8 cellular contexts compared by ENCODE assay signal in genomic region chrX:81201692-81202412, GRCh38. TPM values are rescaled to one million over a fixed set of nuclear protein-coding genes. Genes with fewer than 3 reads are reported as not detected.
DNase-seq lines count a peak whose midpoint lies in the region; ATAC-seq, FAIRE-seq and TF ChIP-seq lines count a peak whose summit lies in the region.

Gene HMGN5, minus strand, starts transcription at chrX:81201913. Its CDS starts 80,364 bp downstream, at chrX:81121549.
Gene SH3BGRL, plus strand, starts transcription at chrX:81202102. Its CDS starts 99 bp downstream, at chrX:81202201.

- CTCF ChIA-PET in BJ (lab: Yijun Ruan, JAX), result interaction anchor here (0.6 to 1.5 kb wide), 4 partner anchors 10 to 175 kb away, joined by 3 to 5 read pairs (median 3); no protein-coding TSS in a partner anchor

- peak within 1 kb of the TSS; percentile 94 for H3K4me3 Mint-ChIP-seq in activated T-helper 17 cell treated with anti-CD3 and anti-CD28 coated beads, Interleukin-2, amount 50 U/mL, for 72 hours
- peak within 1 kb of the TSS; percentile 94 to 99 (median 97) for H3K4me3 Mint-ChIP-seq in naive thymus-derived CD8-positive, alpha-beta T cell

- H3K27me3 ChIP-seq in BJ (ENCODE audit: control insufficient read depth, insufficient read depth, low read length), result no peaks in the 10 kb centered on the region

- TF ChIP-seq POLR2A in GM19193 (IDR thresholded peaks at IDR 0.05; ENCODE audit: extremely low read depth, insufficient read depth, insufficient read length), result peak; percentile 68

- peak; percentile 97 for ATAC-seq in HG03439 (IDR thresholded peaks at IDR 0.05; ENCODE audit: unreplicated experiment)
- ATAC-seq in activated T-helper 17 cell treated with anti-CD3 and anti-CD28 coated beads, Interleukin-2, amount 50 U/mL, for 72 hours (replicated peaks), result peak; percentile 97
- peak; percentile 94 to 96 for ATAC-seq in naive thymus-derived CD8-positive, alpha-beta T cell

- H3K9me3 Mint-ChIP-seq in activated T-helper 17 cell treated with anti-CD3 and anti-CD28 coated beads, Interleukin-2, amount 50 U/mL, for 72 hours, result no peaks in the 10 kb centered on the region
- peaks cover 0 to 3% (median 0%) of the 10 kb centered on the region in 9 donors for H3K9me3 Mint-ChIP-seq in naive thymus-derived CD8-positive, alpha-beta T cell

- H3K27me3 Mint-ChIP-seq in activated T-helper 17 cell treated with anti-CD3 and anti-CD28 coated beads, Interleukin-2, amount 50 U/mL, for 72 hours, result no peaks in the 10 kb centered on the region
- H3K27me3 Mint-ChIP-seq in naive thymus-derived CD8-positive, alpha-beta T cell, result no peaks in the 10 kb centered on the region

- peak; percentile 47 for DNase-seq in BJ (ENCODE audit: low read depth)
- peak; percentile 62 for DNase-seq in RCC 7860 (ENCODE audit: low spot score)
- peak; percentile 91 for DNase-seq in fibroblast of peridontal ligament (ENCODE audit: extremely low read depth)
- DNase-seq in naive thymus-derived CD8-positive, alpha-beta T cell, result peak; percentile 41 to 82 (median 64)
- DNase-seq in stimulated activated naive CD4-positive, alpha-beta T cell (lab: John Stamatoyannopoulos, UW), result peak; percentile 42 to 78 (median 63)

- H3K4me1 Mint-ChIP-seq in activated T-helper 17 cell treated with anti-CD3 and anti-CD28 coated beads, Interleukin-2, amount 50 U/mL, for 72 hours, result peaks cover 15% of the 10 kb centered on the region
- peaks cover 18 to 60% (median 45%) of the 10 kb centered on the region in 4 donors for H3K4me1 Mint-ChIP-seq in naive thymus-derived CD8-positive, alpha-beta T cell

- H3K4me3 ChIP-seq in BJ (ENCODE audit: low read depth, low read length), result peak within 1 kb of the TSS; percentile 66

- POLR2A ChIA-PET in BJ (lab: Charles Lee), result no interaction called here
- POLR2A ChIA-PET in naive thymus-derived CD8-positive, alpha-beta T cell (lab: Charles Lee), result interaction anchor here (0.7 to 1.6 kb wide), 4 partner anchors 28 to 393 kb away, joined by 3 to 19 read pairs (median 4); partner anchors contain the start of gene BRWD3

- H3K36me3 Mint-ChIP-seq in activated T-helper 17 cell treated with anti-CD3 and anti-CD28 coated beads, Interleukin-2, amount 50 U/mL, for 72 hours (ENCODE audit: low read depth), result peaks cover 10% of the 10 kb centered on the region
- H3K36me3 Mint-ChIP-seq in naive thymus-derived CD8-positive, alpha-beta T cell, result peaks cover 0 to 11% (median 8%) of the 10 kb centered on the region in 3 donors

- TF ChIP-seq CTCF in BJ (IDR thresholded peaks at IDR 0.05; ENCODE audit: insufficient read depth, low read depth, low read length), result no peak

- H3K27ac Mint-ChIP-seq in activated T-helper 17 cell treated with anti-CD3 and anti-CD28 coated beads, Interleukin-2, amount 50 U/mL, for 72 hours, result peak within 1 kb of the TSS; percentile 90
- peak within 1 kb of the TSS; percentile 95 to 99 (median 97) for H3K27ac Mint-ChIP-seq in naive thymus-derived CD8-positive, alpha-beta T cell

- FAIRE-seq in RCC 7860 (lab: Jason Lieb, UNC), result peak; percentile 83

- no peaks in the 10 kb centered on the region for H3K36me3 ChIP-seq in BJ (ENCODE audit: control insufficient read depth, insufficient read depth, low read length)

RNA-seq across cellular contexts. Expression of gene HMGN5, which starts in this region (rescaled TPM):
- polyA plus RNA-seq in BJ (2011; rRNA removed), result 1.0 and 2.1 TPM in 2 replicates
- polyA minus RNA-seq in BJ (2011; rRNA and poly(A)+ RNA removed), result 0.52 TPM in 1 of 2 replicates, not detected in the other
- 1 to 10 TPM; 1.2 to 2.8 TPM for total RNA-seq in activated T-helper 17 cell treated with anti-CD3 and anti-CD28 coated beads, Interleukin-2, amount 50 U/mL, for 72 hours
- 1 to 10 TPM; 2.4 to 3.2 TPM for total RNA-seq in naive thymus-derived CD8-positive, alpha-beta T cell
- polyA plus RNA-seq in naive thymus-derived CD8-positive, alpha-beta T cell, result 1 to 10 TPM; 3.6 to 7.4 (median 6.8) TPM

RNA-seq across cellular contexts. Expression of gene SH3BGRL, which starts in this region (rescaled TPM):
- polyA plus RNA-seq in BJ (2011; rRNA removed), result 85.2 and 150 TPM in 2 replicates
- 17.2 and 23.6 TPM in 2 replicates for polyA minus RNA-seq in BJ (2011; rRNA and poly(A)+ RNA removed)
- 10 to 100 TPM; 36.1 to 46.0 TPM for total RNA-seq in activated T-helper 17 cell treated with anti-CD3 and anti-CD28 coated beads, Interleukin-2, amount 50 U/mL, for 72 hours
- 10 to 100 TPM; 68.8 to 76.7 TPM for total RNA-seq in naive thymus-derived CD8-positive, alpha-beta T cell
- polyA plus RNA-seq in naive thymus-derived CD8-positive, alpha-beta T cell, result 100 to 1,000 TPM; 155 to 206 (median 162) TPM

Comparison
In these comparisons a context has a peak if more than half of its experiments do, and no peak if none do; other contexts are left out.
1. Peak in every context shown above with its lines: DNase-seq, ATAC-seq and H3K4me3 ChIP-seq.